Comparison of ENCODE assay signal across 37 cellular contexts in the genomic region with DNA sequence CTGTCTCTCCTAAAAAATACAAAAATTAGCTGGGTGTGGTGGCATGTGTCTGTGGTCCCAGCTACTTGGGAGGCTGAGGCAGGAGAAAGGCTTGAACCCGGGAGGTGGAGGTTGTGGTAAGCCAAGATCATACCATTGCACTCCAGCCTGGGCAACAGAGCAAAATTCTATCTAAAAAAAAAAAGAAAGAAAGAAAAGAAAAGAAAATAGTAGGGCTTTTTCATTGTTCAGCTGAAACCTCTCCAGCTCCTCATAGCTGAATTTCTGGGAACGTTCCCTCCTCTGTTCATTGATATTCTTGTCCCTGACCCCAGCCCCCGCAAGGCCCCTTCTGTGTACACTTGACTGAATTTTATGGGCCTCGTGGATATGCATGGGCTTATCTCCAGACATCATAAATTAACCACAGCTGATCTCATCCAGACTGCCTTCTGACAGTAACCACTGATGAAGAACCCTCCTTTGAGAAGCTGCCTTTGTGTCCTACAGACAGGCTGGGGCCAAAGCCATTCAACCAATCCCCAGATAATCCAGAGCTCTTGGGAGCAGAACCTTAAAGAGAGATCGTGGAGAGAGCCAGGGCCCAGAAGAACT. TPM values are rescaled to one million over a fixed set of nuclear protein-coding genes. Genes with fewer than 3 reads are reported as not detected.
DNase-seq lines count a peak whose midpoint lies in the region; ATAC-seq, FAIRE-seq and TF ChIP-seq lines count a peak whose summit lies in the region.
"Had no signal": no experiment of that assay in that cellular context is flagged by ENCODE, and none has a peak within 500 bp of the region (broad histone marks: within the 10 kb centered on the region; RNA-seq: fewer than 3 reads in every experiment).

A gene (plus strand): TSS at position 424 of the 594 bp plus-strand sequence. CDS start 14,036 bp downstream, outside the sequence.

- POLR2A ChIA-PET in HEK293T (lab: Yijun Ruan, JAX), result no interaction called here

- H3K27ac ChIP-seq in hepatocyte, result no peak within 1 kb of the TSS
- H3K27ac ChIP-seq: cardiac muscle cell, ovary, SJSA1, thoracic aorta, uterus had no signal

- peaks cover 3% of the 10 kb centered on the region for H3K4me1 ChIP-seq in hepatocyte (ENCODE audit: insufficient read depth)
- H3K4me1 ChIP-seq: BE2C, SJSA1, uterus had no signal

- H4K20me1 ChIP-seq in hepatocyte (ENCODE audit: insufficient read depth, poor library complexity, severe bottlenecking), result no peaks in the 10 kb centered on the region

- H3K79me2 ChIP-seq in hepatocyte, result no peaks in the 10 kb centered on the region

- no peaks in the 10 kb centered on the region for H3K9me2 ChIP-seq in hepatocyte (replicated peaks; ENCODE audit: insufficient read depth)

- peak within 1 kb of the TSS; percentile 25 for H3K4me2 ChIP-seq in hepatocyte

- DNase-seq in HEK293T (ENCODE audit: extremely low spot score), result peak; percentile 48
- DNase-seq in SK-MEL-5 (ENCODE audit: low read depth, low spot score), result peak; percentile 89
- DNase-seq in hepatocyte (ENCODE audit: low spot score), result peak; percentile 33
- DNase-seq in renal cortical epithelial cell (ENCODE audit: low read depth), result peak; percentile 25
- DNase-seq in NCI-H1417 (lab: John Stamatoyannopoulos, UW), result no peak
- DNase-seq in frontal cortex (ENCODE audit: low spot score in 2 of 2), result no peak
- DNase-seq: ACHN; activated CD4-positive, alpha-beta T cell treated with anti-CD3 and anti-CD28 coated beads, Interleukin-2, amount 50 U/mL, for 1 hour; activated CD4-positive, CD25-positive, alpha-beta regulatory T cell; activated effector memory CD4-positive, alpha-beta T cell treated with anti-CD3 and anti-CD28 coated beads, Interleukin-2, amount 50 U/mL, for 16 hours; activated T-cell treated with anti-CD3 and anti-CD28 coated beads, Interleukin-2, amount 50 U/mL, for 24 hours; BE2C; CD8-positive, alpha-beta T cell; glutamatergic neuron; H7; Kasumi-1; kidney; mucosa of descending colon; NCI-H1436; NCI-H345; NCI-H774; ovary; retina; RPMI8226; stimulated activated CD8-positive, alpha-beta memory T cell treated with anti-CD3 and anti-CD28 coated beads, Interleukin-4, amount 100 ng/mL, for 48 hours; T-helper 1 cell; uterus had no signal

- H2AFZ ChIP-seq in hepatocyte, result no peak within 1 kb of the TSS

- peaks cover 5% of the 10 kb centered on the region for H3K27me3 ChIP-seq in hepatocyte
- H3K27me3 ChIP-seq: cardiac muscle cell, ovary, SJSA1, uterus had no signal

- 45% methylated on average over 5 of the region's 5 CpGs for WGBS in hepatocyte (ENCODE audit: low lambda C conversion rate, missing lambda C conversion rate)

- H3K36me3 ChIP-seq in hepatocyte (replicated peaks; ENCODE audit: insufficient read depth, low read depth), result no peaks in the 10 kb centered on the region
- H3K36me3 ChIP-seq: BE2C, cardiac muscle cell, ovary, SJSA1, thoracic aorta, uterus had no signal

- no peaks in the 10 kb centered on the region for H3K9me3 ChIP-seq in hepatocyte (ENCODE audit: low read depth)
- H3K9me3 ChIP-seq: BE2C, mucosa of descending colon, ovary, SJSA1, thoracic aorta, uterus had no signal

- CTCF ChIA-PET in HEK293T (lab: Yijun Ruan, JAX), result interaction anchor here (0.7 to 0.8 kb wide), 2 partner anchors 8 to 11 kb away, joined by 3 to 5 read pairs; no protein-coding TSS in a partner anchor

- no peak within 1 kb of the TSS for H3K4me3 ChIP-seq in hepatocyte
- H3K4me3 ChIP-seq: cardiac muscle cell, lung, mucosa of descending colon, ovary, SJSA1, thoracic aorta, uterus had no signal

- FAIRE-seq in frontal cortex (lab: Jason Lieb, UNC), result no peak
- FAIRE-seq: astrocyte, colon, HepG2, kidney had no signal

- ATAC-seq in GM18519 (IDR thresholded peaks at IDR 0.05; ENCODE audit: low FRiP score, unreplicated experiment) (no peak), HG03460 (IDR thresholded peaks at IDR 0.05; ENCODE audit: unreplicated experiment) (no peak)
- ATAC-seq: CD8-positive, alpha-beta T cell; HepG2; mucosa of descending colon; natural killer cell treated with Interleukin-12 subunit alpha and Interleukin-12 subunit beta and Interleukin-15 and Interleukin-18, amount 100 ng/mL, for 72 hours had no signal

- no peak for TF ChIP-seq CTCF in hepatocyte (IDR thresholded peaks at IDR 0.05; ENCODE audit: poor library complexity)

- in situ Hi-C loops in SK-MEL-5 (cut with HindIII; ENCODE audit: low pct_unique_long_range_greater_than_20kb, low sequenced_read_pairs), result no loop called here

TF ChIP-seq in HEK293T, 16 proteins besides CTCF, POLR2A, EP300 and RAD21:
- TF ChIP-seq, protein P1, sequence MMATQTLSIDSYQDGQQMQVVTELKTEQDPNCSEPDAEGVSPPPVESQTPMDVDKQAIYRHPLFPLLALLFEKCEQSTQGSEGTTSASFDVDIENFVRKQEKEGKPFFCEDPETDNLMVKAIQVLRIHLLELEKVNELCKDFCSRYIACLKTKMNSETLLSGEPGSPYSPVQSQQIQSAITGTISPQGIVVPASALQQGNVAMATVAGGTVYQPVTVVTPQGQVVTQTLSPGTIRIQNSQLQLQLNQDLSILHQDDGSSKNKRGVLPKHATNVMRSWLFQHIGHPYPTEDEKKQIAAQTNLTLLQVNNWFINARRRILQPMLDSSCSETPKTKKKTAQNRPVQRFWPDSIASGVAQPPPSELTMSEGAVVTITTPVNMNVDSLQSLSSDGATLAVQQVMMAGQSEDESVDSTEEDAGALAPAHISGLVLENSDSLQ (IDR thresholded peaks at IDR 0.05), result peak; percentile 88
- no peak for TF ChIP-seq FOXM1 (IDR thresholded peaks at IDR 0.05; ENCODE audit: borderline replicate concordance)

RNA-seq across cellular contexts. Expression of the gene that starts here (rescaled TPM):
- 7.3 and 8.6 TPM in 2 replicates for total RNA-seq in SK-MEL-5 (2014; rRNA removed; shearing (Covaris generic))
- polyA plus RNA-seq in SK-MEL-5 (2015; cell fraction: cytosol; rRNA removed), result 3.6 and 4.6 TPM in 2 replicates
- polyA plus RNA-seq in SK-MEL-5 (2015; cell fraction: nucleus; rRNA removed), result 0.52 TPM in 1 of 2 replicates, not detected in the other
- 1.0 and 2.4 TPM in 2 replicates for total RNA-seq in hepatocyte
- 0.28 and 1.9 TPM in 2 replicates for polyA plus RNA-seq in hepatocyte
- not detected in 2 replicates for total RNA-seq in renal cortical epithelial cell
- total RNA-seq in frontal cortex, result not detected
- total RNA-seq: astrocyte; cardiac muscle cell; CD8-positive, alpha-beta T cell; H7; HepG2; kidney; lung; mucosa of descending colon; natural killer cell treated with Interleukin-12 subunit alpha and Interleukin-12 subunit beta and Interleukin-15 and Interleukin-18, amount 100 ng/mL, for 72 hours; ovary; SJSA1; thoracic aorta; uterus had no signal
- polyA plus RNA-seq: cardiac muscle cell, HepG2, lung had no signal

Comparison
In these comparisons a context has a peak if more than half of its experiments do, and no peak if none do; other contexts are left out.
1. Peak in DNase-seq in renal cortical epithelial cell; RNA of the gene not detected or under 1 TPM.
2. DNase-seq: peak in HEK293T (single experiment), SK-MEL-5 (single experiment) and hepatocyte (single experiment); none in NCI-H1417 (0 of 3) and frontal cortex (0 of 2).